Comparison of ENCODE assay signal across 1 cellular context in genomic region chrX:23907496-23908218, GRCh38.
TF ChIP-seq lines count a peak whose summit lies in the region.

Gene APOO, minus strand, starts transcription at chrX:23907938. Its CDS starts 236 bp downstream, at chrX:23907702.
Gene CXorf58, plus strand, starts transcription at chrX:23908006. Its CDS starts 2,297 bp downstream, at chrX:23910303.

TF ChIP-seq in HEK293, 187 proteins besides CTCF, POLR2A, EP300 and RAD21 (continued from another document and continues in another):
- TF ChIP-seq ZNF513 (tag by site-specific recombination; IDR thresholded peaks at IDR 0.05) (no peak), ZNF24 (tag by site-specific recombination; IDR thresholded peaks at IDR 0.05) (peak; percentile 77), ZNF76 (tag by site-specific recombination; IDR thresholded peaks at IDR 0.05; ENCODE audit: borderline replicate concordance, low read depth) (0 out of 2 replicates have a peak, but pooled peaks have one; percentile 26), ZBTB11 (tag by site-specific recombination; conservative IDR thresholded peaks at IDR 0.05; ENCODE audit: low read depth) (peak; percentile 25; the same call in 1 of the 2 replicates), ZNF426 (tag by site-specific recombination; IDR thresholded peaks at IDR 0.05) (no peak), ZNF843 (tag by site-specific recombination; IDR thresholded peaks at IDR 0.05) (no peak), SCRT1 (tag by site-specific recombination; IDR thresholded peaks at IDR 0.05; ENCODE audit: borderline replicate concordance) (no peak), PRDM10 (tag by site-specific recombination; IDR thresholded peaks at IDR 0.05) (peak; percentile 73), ZNF677 (tag by site-specific recombination; IDR thresholded peaks at IDR 0.05) (no peak), ZNF366 (tag by site-specific recombination; conservative IDR thresholded peaks at IDR 0.05) (no peak), PRDM1 (tag by site-specific recombination; IDR thresholded peaks at IDR 0.05) (no peak), ZNF239 (tag by site-specific recombination; IDR thresholded peaks at IDR 0.05) (no peak), SCRT2 (tag by site-specific recombination; IDR thresholded peaks at IDR 0.05) (no peak), ZNF37A (tag by site-specific recombination; IDR thresholded peaks at IDR 0.05) (no peak), SP3 (tag by site-specific recombination; IDR thresholded peaks at IDR 0.05) (peak; percentile 88), ZNF391 (tag by site-specific recombination; IDR thresholded peaks at IDR 0.05; ENCODE audit: borderline replicate concordance, low read depth) (0 out of 2 replicates have a peak, but pooled peaks have one; percentile 18), ZNF560 (tag by site-specific recombination; IDR thresholded peaks at IDR 0.05; ENCODE audit: borderline replicate concordance) (no peak), ZNF292 (tag by site-specific recombination; IDR thresholded peaks at IDR 0.05; ENCODE audit: borderline replicate concordance, low read depth) (no peak), ZNF140 (tag by site-specific recombination; IDR thresholded peaks at IDR 0.05) (no peak), ZBTB8A (tag by site-specific recombination; IDR thresholded peaks at IDR 0.05) (peak; percentile 84), ZBTB1 (tag by site-specific recombination; IDR thresholded peaks at IDR 0.05) (0 out of 2 replicates have a peak, but pooled peaks have one; percentile 22), ZNF664 (tag by site-specific recombination; IDR thresholded peaks at IDR 0.05) (no peak), BCL11B (tag by site-specific recombination; IDR thresholded peaks at IDR 0.05; ENCODE audit: low read depth) (no peak), ZNF518A (tag by site-specific recombination; conservative IDR thresholded peaks at IDR 0.05; ENCODE audit: low read depth) (no peak), ZNF48 (tag by site-specific recombination; IDR thresholded peaks at IDR 0.05) (no peak), ZNF398 (tag by site-specific recombination; IDR thresholded peaks at IDR 0.05) (peak; percentile 70), ZNF791 (tag by site-specific recombination; IDR thresholded peaks at IDR 0.05) (no peak), ZNF626 (tag by site-specific recombination; IDR thresholded peaks at IDR 0.05) (no peak), ZFP41 (tag by site-specific recombination; IDR thresholded peaks at IDR 0.05; ENCODE audit: borderline replicate concordance) (no peak), ZBTB49 (tag by site-specific recombination; IDR thresholded peaks at IDR 0.05; ENCODE audit: low read depth) (no peak), ZXDB (tag by site-specific recombination; IDR thresholded peaks at IDR 0.05) (peak; percentile 86), PBX3 (CRISPR knock-in tag; IDR thresholded peaks at IDR 0.05) (peak; percentile 68; the same call in 1 of the 2 replicates), ZNF354C (tag by site-specific recombination; IDR thresholded peaks at IDR 0.05; ENCODE audit: borderline replicate concordance, low read depth) (no peak), ZNF639 (tag by site-specific recombination; IDR thresholded peaks at IDR 0.05) (0 out of 2 replicates have a peak, but pooled peaks have one; percentile 36), ZBTB17 (tag by site-specific recombination; IDR thresholded peaks at IDR 0.05) (peak; percentile 82)
